In genomic region chr9:36986548-36987408, GRCh38 we compare ENCODE assay signal across 13 cellular contexts. TPM values are rescaled to one million over a fixed set of nuclear protein-coding genes. Genes with fewer than 3 reads are reported as not detected.
DNase-seq lines count a peak whose midpoint lies in the region; ATAC-seq and TF ChIP-seq lines count a peak whose summit lies in the region.
"Had no signal": no experiment of that assay in that cellular context is flagged by ENCODE, and none has a peak within 500 bp of the region (broad histone marks: within the 10 kb centered on the region; RNA-seq: fewer than 3 reads in every experiment).

No MANE protein-coding gene starts in this region.

- 6 to 8% methylated on average over 31 to 51 of the region's 51 CpGs for WGBS in endodermal cell (ENCODE audit: insufficient coverage in 1 of 2, insufficient read length in 1 of 2), 2 experiments
- WGBS in neuronal stem cell (ENCODE audit: extremely low coverage in 2 of 2, insufficient read length in 2 of 2, insufficient replicate concordance in 1 of 2), 2 donors, result no CpG with 5 or more reads among the region's 51 CpGs

- peaks cover 66% of the 10 kb centered on the region for H3K27me3 Mint-ChIP-seq in CD8-positive, alpha-beta T cell (ENCODE audit: low read depth)
- H3K27me3 Mint-ChIP-seq in endodermal cell (ENCODE audit: insufficient read depth), result peaks cover 94% of the 10 kb centered on the region

- peaks cover 20% of the 10 kb centered on the region for H3K4me1 Mint-ChIP-seq in CD8-positive, alpha-beta T cell (ENCODE audit: low read depth)
- peaks cover 17% of the 10 kb centered on the region for H3K4me1 Mint-ChIP-seq in endodermal cell

- H3K23ac ChIP-seq in neuronal stem cell (ENCODE audit: low read depth, low read length, poor library complexity), result peak overlapping the region; percentile 6

- no peak overlapping the region for H3K9ac ChIP-seq in endodermal cell (ENCODE audit: extremely low read depth, low read length, poor library complexity, severe bottlenecking)
- no peak overlapping the region for H3K9ac ChIP-seq in neuronal stem cell (ENCODE audit: low read depth, low read length, poor library complexity)
- H3K9ac ChIP-seq in Karpas-422 (ENCODE audit: low read length), result no peak overlapping the region

- no peak overlapping the region for H2BK5ac ChIP-seq in neuronal stem cell (ENCODE audit: low read length)

- peak overlapping the region; percentile 3 for H3K18ac ChIP-seq in neuronal stem cell (ENCODE audit: low read length)

- no peak overlapping the region for H3K4me3 ChIP-seq in CD8-positive, alpha-beta T cell (ENCODE audit: low read depth, low read length)
- H3K4me3 ChIP-seq in H7 (ENCODE audit: insufficient read depth, low read depth, low read length) (peak overlapping the region; percentile 43), endodermal cell (ENCODE audit: low read length) (peak overlapping the region; percentile 27), neuronal stem cell (ENCODE audit: low read length in 2 of 2) (peak overlapping the region in 1 of 2 donors; percentile 49), Karpas-422 (ENCODE audit: low read length) (no peak overlapping the region)
- H3K4me3 ChIP-seq: right lobe of liver had no signal

- TF ChIP-seq CTCF in CD8-positive, alpha-beta T cell (IDR thresholded peaks at IDR 0.05), result no peak
- TF ChIP-seq CTCF in endodermal cell (conservative IDR thresholded peaks at IDR 0.05), result no peak

- H2BK12ac ChIP-seq in neuronal stem cell (ENCODE audit: low read length), result no peak overlapping the region

- POLR2A ChIA-PET in CD8-positive, alpha-beta T cell (lab: Charles Lee), result no interaction called here

- no peak overlapping the region for H2BK120ac ChIP-seq in neuronal stem cell (ENCODE audit: low read depth, low read length)

- H3K14ac ChIP-seq in neuronal stem cell (ENCODE audit: low read length), result peak overlapping the region; percentile 78

- H3K27me3 ChIP-seq in CD8-positive, alpha-beta T cell (ENCODE audit: insufficient read depth, low read length), result peaks cover 18% of the 10 kb centered on the region
- H3K27me3 ChIP-seq in H7 (ENCODE audit: control insufficient read depth, insufficient read depth, low read length), result peaks cover 71% of the 10 kb centered on the region
- peaks cover 83% of the 10 kb centered on the region for H3K27me3 ChIP-seq in endodermal cell (ENCODE audit: control insufficient read depth, insufficient read depth, low read length, poor library complexity, severe bottlenecking)
- peaks cover 0 to 66% (median 27%) of the 10 kb centered on the region in 3 experiments for H3K27me3 ChIP-seq in neuronal stem cell (ENCODE audit: control insufficient read depth in 3 of 3, insufficient read depth in 3 of 3, low read depth in 1 of 3, low read length in 3 of 3)
- H3K27me3 ChIP-seq in Karpas-422 (ENCODE audit: low read length), result no peaks in the 10 kb centered on the region

- no peak overlapping the region for H3K27ac Mint-ChIP-seq in CD8-positive, alpha-beta T cell
- H3K27ac Mint-ChIP-seq in endodermal cell, result no peak overlapping the region

- no peak overlapping the region for H4K8ac ChIP-seq in neuronal stem cell (ENCODE audit: low read depth, low read length)

- H3K9me2 ChIP-seq in Karpas-422 (replicated peaks; ENCODE audit: insufficient read depth, low read length), result no peaks in the 10 kb centered on the region

- no peak for DNase-seq in CD8-positive, alpha-beta T cell
- DNase-seq in H7 (peak; percentile 71), endodermal cell (peak; percentile 61), neuronal stem cell (ENCODE audit: low spot score) (no peak), Karpas-422 (no peak)
- DNase-seq: NCI-H1092 treated with DMSO at 0.1 percent for 48 hours, NCI-H526, right lobe of liver, SHP77 treated with DMSO at 0.1 percent for 48 hours had no signal

- peak overlapping the region; percentile 73 for H3K4me2 ChIP-seq in neuronal stem cell (ENCODE audit: insufficient read depth, low read length, poor library complexity, severe bottlenecking)
- no peak overlapping the region for H3K4me2 ChIP-seq in Karpas-422 (ENCODE audit: low read depth, low read length, poor library complexity, severe bottlenecking)

- ATAC-seq in CD8-positive, alpha-beta T cell, result no peak
- ATAC-seq in GM18858 (IDR thresholded peaks at IDR 0.05; ENCODE audit: unreplicated experiment) (no peak), GM18498 (IDR thresholded peaks at IDR 0.05; ENCODE audit: unreplicated experiment) (no peak), GM19351 (IDR thresholded peaks at IDR 0.05; ENCODE audit: unreplicated experiment) (no peak)
- ATAC-seq: right lobe of liver had no signal

- H2BK15ac ChIP-seq in neuronal stem cell (ENCODE audit: low read length), result no peak overlapping the region

- no peaks in the 10 kb centered on the region for H3K4me1 ChIP-seq in CD8-positive, alpha-beta T cell (ENCODE audit: insufficient read depth, low read length)
- H3K4me1 ChIP-seq in endodermal cell (ENCODE audit: control insufficient read depth, insufficient read depth, low read length) (peaks cover 3% of the 10 kb centered on the region), neuronal stem cell (ENCODE audit: control insufficient read depth in 2 of 2, insufficient read depth in 1 of 2, low read depth in 1 of 2, low read length in 2 of 2) (peaks cover 0 to 9% of the 10 kb centered on the region in 2 donors), Karpas-422 (ENCODE audit: low read length) (peaks cover 37% of the 10 kb centered on the region)

- CTCF ChIA-PET in CD8-positive, alpha-beta T cell (lab: Charles Lee), result interaction anchor here (0.7 kb wide), 1 partner anchor 10 kb away, joined by 4 read pairs; no protein-coding TSS in a partner anchor

- H3K79me1 ChIP-seq in neuronal stem cell (ENCODE audit: low read depth, low read length), result peaks cover 3% of the 10 kb centered on the region

- H4K20me1 ChIP-seq in Karpas-422 (ENCODE audit: insufficient read depth, low read depth, low read length), result 0 out of 2 replicates have a peak, but pooled peaks cover 10% of the 10 kb centered on the region

- intact Hi-C loops in CD8-positive, alpha-beta T cell (cut with DNase I, micrococcal nuclease), result no loop called here

- H3K27ac ChIP-seq in CD8-positive, alpha-beta T cell (ENCODE audit: low read depth, low read length), result no peak overlapping the region
- H3K27ac ChIP-seq in endodermal cell (ENCODE audit: low read depth, low read length) (no peak overlapping the region), neuronal stem cell (replicated peaks; ENCODE audit: low read length) (no peak overlapping the region), Karpas-422 (ENCODE audit: low read length) (no peak overlapping the region)
- H3K27ac ChIP-seq: right lobe of liver had no signal

- no peak overlapping the region for H2AFZ ChIP-seq in neuronal stem cell (ENCODE audit: low read length)
- no peak overlapping the region for H2AFZ ChIP-seq in Karpas-422 (ENCODE audit: low read length)

- H3K9me3 Mint-ChIP-seq in CD8-positive, alpha-beta T cell, result peaks cover 13% of the 10 kb centered on the region
- H3K9me3 Mint-ChIP-seq in endodermal cell, result peaks cover 4% of the 10 kb centered on the region

- H4K91ac ChIP-seq in neuronal stem cell (ENCODE audit: low read depth, low read length, poor library complexity), result no peak overlapping the region

- no peaks in the 10 kb centered on the region for H3K36me3 ChIP-seq in CD8-positive, alpha-beta T cell (ENCODE audit: insufficient read depth, low read length)
- H3K36me3 ChIP-seq in H7 (replicated peaks; ENCODE audit: control insufficient read depth, insufficient read depth, low read length) (no peaks in the 10 kb centered on the region), endodermal cell (ENCODE audit: control insufficient read depth, insufficient read depth, low read length) (no peaks in the 10 kb centered on the region), neuronal stem cell (replicated peaks in 1 of 2; ENCODE audit: control insufficient read depth in 2 of 2, insufficient read depth in 2 of 2, low read length in 2 of 2) (peaks cover 0 to 50% of the 10 kb centered on the region in 2 donors), Karpas-422 (ENCODE audit: insufficient read depth, low read length) (peaks cover 57% of the 10 kb centered on the region)
- H3K36me3 ChIP-seq: right lobe of liver had no signal

- peak overlapping the region; percentile 37 for H3K4me3 Mint-ChIP-seq in CD8-positive, alpha-beta T cell
- H3K4me3 Mint-ChIP-seq in endodermal cell, result peak overlapping the region; percentile 46

- H2AK5ac ChIP-seq in neuronal stem cell (ENCODE audit: low read depth, low read length), result no peak overlapping the region

- peaks cover 90% of the 10 kb centered on the region for H3K79me2 ChIP-seq in Karpas-422 (ENCODE audit: low read length)

- H3K36me3 Mint-ChIP-seq in CD8-positive, alpha-beta T cell, result peaks cover 6% of the 10 kb centered on the region
- H3K36me3 Mint-ChIP-seq in endodermal cell (ENCODE audit: low read depth), result no peaks in the 10 kb centered on the region

- peaks cover 4% of the 10 kb centered on the region for H3K9me3 ChIP-seq in CD8-positive, alpha-beta T cell (ENCODE audit: low read length)
- H3K9me3 ChIP-seq in endodermal cell (ENCODE audit: control insufficient read depth, low read length) (peaks cover 8% of the 10 kb centered on the region), neuronal stem cell (replicated peaks in 1 of 2; ENCODE audit: control insufficient read depth in 2 of 2, insufficient read depth in 1 of 2, low read depth in 1 of 2, low read length in 2 of 2) (peaks cover 8 to 13% of the 10 kb centered on the region in 2 donors), Karpas-422 (ENCODE audit: low read length) (no peaks in the 10 kb centered on the region)

- H3K4ac ChIP-seq in neuronal stem cell (ENCODE audit: low read length), result no peak overlapping the region

RNA-seq across cellular contexts. Expression of gene PAX5, which starts 47.3 kb away (rescaled TPM):
- 1 to 10 TPM; 1.9 to 2.3 TPM for total RNA-seq in CD8-positive, alpha-beta T cell
- 1.7 and 4.7 TPM in 2 replicates for total RNA-seq in H7 (2014; rRNA removed; shearing (Covaris generic))
- under 1 TPM in 1 of 2 donors, not detected in 1; 0.15 TPM for total RNA-seq in endodermal cell
- 0.75 TPM for polyA plus RNA-seq in endodermal cell (2013, experiment 1 of 2)
- 1.6 TPM for polyA plus RNA-seq in endodermal cell (2013, experiment 2 of 2)
- not detected for polyA plus RNA-seq in neuronal stem cell (2013, experiment 1 of 2)
- polyA plus RNA-seq in neuronal stem cell (2013, experiment 2 of 2), result under 0.01 TPM
- 88.9 and 93.3 TPM in 2 replicates for total RNA-seq in Karpas-422 (2014; rRNA removed; shearing (Covaris generic); ENCODE audit: low replicate concordance)
- total RNA-seq: fibroblast of villous mesenchyme had no signal

Comparison
In these comparisons a context has a peak if more than half of its experiments do, and no peak if none do; other contexts are left out.
1. DNase-seq: peak in H7 (single experiment) and endodermal cell (single experiment); none in CD8-positive, alpha-beta T cell (0 of 7), neuronal stem cell (single experiment) and Karpas-422 (single experiment).
2. H3K4me3 ChIP-seq: peak in H7 (single experiment) and endodermal cell (single experiment); none in CD8-positive, alpha-beta T cell (single experiment) and Karpas-422 (single experiment).
3. RNA of gene PAX5, which starts 47.3 kb away (total RNA-seq): 88.9 to 93.3 TPM in Karpas-422; 1.9 to 2.3 TPM in CD8-positive, alpha-beta T cell, 1.7 to 4.7 TPM in H7 and 0.15 TPM in endodermal cell; every median in the first group is over 10 times any median in the second.